Comparison of ENCODE assay signal across 29 cellular contexts in the genomic region with DNA sequence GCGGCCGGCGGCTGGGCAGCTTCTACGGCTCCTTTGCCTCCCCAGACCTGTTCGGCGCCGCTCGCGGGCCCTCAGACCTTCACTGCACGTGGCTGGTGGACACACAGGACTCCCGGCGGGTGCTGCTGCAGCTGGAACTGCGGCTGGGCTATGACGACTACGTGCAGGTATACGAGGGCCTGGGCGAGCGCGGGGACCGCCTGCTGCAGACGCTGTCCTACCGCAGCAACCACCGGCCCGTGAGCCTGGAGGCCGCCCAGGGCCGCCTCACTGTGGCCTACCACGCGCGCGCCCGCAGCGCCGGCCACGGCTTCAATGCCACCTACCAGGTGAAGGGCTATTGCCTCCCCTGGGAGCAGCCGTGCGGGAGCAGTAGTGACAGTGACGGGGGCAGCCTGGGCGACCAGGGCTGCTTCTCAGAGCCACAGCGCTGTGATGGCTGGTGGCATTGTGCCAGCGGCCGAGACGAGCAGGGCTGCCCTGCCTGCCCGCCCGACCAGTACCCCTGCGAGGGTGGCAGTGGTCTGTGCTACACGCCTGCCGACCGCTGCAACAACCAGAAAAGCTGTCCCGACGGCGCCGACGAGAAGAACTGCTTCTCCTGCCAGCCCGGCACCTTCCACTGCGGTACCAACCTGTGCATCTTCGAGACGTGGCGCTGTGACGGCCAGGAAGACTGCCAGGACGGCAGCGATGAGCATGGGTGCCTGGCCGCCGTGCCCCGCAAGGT. TPM values are rescaled to one million over a fixed set of nuclear protein-coding genes. Genes with fewer than 3 reads are reported as not detected.
"Had no signal": no experiment of that assay in that cellular context is flagged by ENCODE, and none has a peak within 500 bp of the region (broad histone marks: within the 10 kb centered on the region; RNA-seq: fewer than 3 reads in every experiment).

No MANE protein-coding gene starts in this region.

- H3K9ac ChIP-seq: parathyroid adenoma had no signal

- H2AFZ ChIP-seq: parathyroid adenoma had no signal

- H3K27me3 ChIP-seq: esophagus squamous epithelium, heart right ventricle, neutrophil, stomach, thyroid gland, vagina had no signal

- H3K79me2 ChIP-seq: parathyroid adenoma had no signal

- H3K36me3 ChIP-seq: vagina had no signal

- ATAC-seq: effector memory CD8-positive, alpha-beta T cell; heart right ventricle; natural killer cell; sciatic nerve; stimulated activated effector memory CD8-positive, alpha-beta T cell treated with anti-CD3 and anti-CD28 coated beads, Interleukin-12 subunit alpha, Interleukin-12 subunit beta, amount 100 ng/mL, for 72 hours had no signal

- H3K4me3 ChIP-seq: esophagus squamous epithelium, heart right ventricle, lung, stomach, thyroid gland, vagina had no signal

- DNase-seq: cortex of kidney; effector memory CD8-positive, alpha-beta T cell; erythroblast; esophagus squamous epithelium; foreskin melanocyte; glutamatergic neuron; heart right ventricle; hippocampal formation; immature natural killer cell; islet precursor cell; natural killer cell; stimulated activated CD4-positive, alpha-beta T cell treated with anti-CD3 and anti-CD28 coated beads, Interleukin-2, amount 100 ng/mL, for 24 hours; stimulated activated CD4-positive, alpha-beta T cell treated with anti-CD3 and anti-CD28 coated beads, Interleukin-4, amount 100 ng/mL, for 24 hours; stimulated activated naive CD4-positive, alpha-beta T cell treated with Interleukin-2 at 50 U/mL for 16 hours; stomach; thyroid gland; trophoblast cell had no signal

- FAIRE-seq: endometrium had no signal

- H3K4me1 ChIP-seq: esophagus squamous epithelium, parathyroid adenoma, stomach, thyroid gland, vagina had no signal

- H3K27ac ChIP-seq: esophagus squamous epithelium, heart right ventricle, neutrophil, parathyroid adenoma, stomach, thyroid gland, vagina had no signal

- H3K9me3 ChIP-seq: esophagus squamous epithelium, heart right ventricle, neutrophil, stomach, thyroid gland, vagina had no signal

RNA-seq across cellular contexts. Expression of a gene that starts 11.6 kb away (rescaled TPM):
- polyA plus RNA-seq: immature natural killer cell had no signal

RNA-seq across cellular contexts. Expression of a gene that starts 20.0 kb away (rescaled TPM):
- total RNA-seq: dermis microvascular lymphatic vessel endothelial cell, esophagus squamous epithelium, liver, mononuclear cell, natural killer cell, ureter had no signal
- polyA plus RNA-seq: immature natural killer cell, liver, neural cell, stomach had no signal
